ENCODE assay signal across 8 cellular contexts in the genomic region with DNA sequence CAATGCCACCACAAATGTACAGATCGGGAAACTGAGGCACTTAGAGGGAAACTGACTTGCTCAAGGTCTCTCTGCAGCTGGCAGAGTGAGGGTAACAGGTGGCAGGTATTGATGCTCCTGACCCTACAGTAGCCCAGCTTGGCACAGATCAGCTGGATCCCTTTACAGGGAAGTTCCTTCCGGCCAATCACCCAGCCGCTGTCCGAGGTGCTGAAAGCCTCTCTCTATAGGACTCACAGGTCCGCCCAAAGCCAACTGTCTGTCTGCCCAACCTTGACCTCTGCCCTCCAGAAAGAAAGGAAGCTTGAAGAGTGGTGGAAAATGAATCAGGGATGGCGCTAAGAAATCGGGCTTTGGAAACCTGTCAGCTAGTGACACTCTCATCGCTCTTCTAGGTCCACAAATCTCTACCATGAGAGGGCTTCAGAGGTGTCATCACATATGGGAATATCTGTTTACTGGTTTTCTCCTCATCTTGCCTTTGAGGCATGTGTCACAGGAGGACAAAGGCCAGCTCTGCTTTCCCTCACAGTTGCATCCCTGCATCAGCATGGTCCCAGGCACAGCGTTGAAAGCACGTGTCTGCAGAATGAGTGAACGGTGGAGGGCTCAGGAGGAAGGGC.
A peak's percentile ranks its signal among the peaks of the same experiment; 100 is the strongest.
DNase-seq lines count a peak whose midpoint lies in the region; ATAC-seq and TF ChIP-seq lines count a peak whose summit lies in the region.

No MANE protein-coding gene starts in this region.

- H3K18ac ChIP-seq in mesendoderm (ENCODE audit: low read length): no peak overlapping the region

- no peak overlapping the region for H4K5ac ChIP-seq in mesendoderm (ENCODE audit: low read length)

- H3K79me1 ChIP-seq in mesendoderm (ENCODE audit: low read length): no peaks in the 10 kb centered on the region

- H3K4me1 ChIP-seq in body of pancreas (no peaks in the 10 kb centered on the region), mesendoderm (ENCODE audit: control insufficient read depth, low read depth, low read length) (no peaks in the 10 kb centered on the region)

- no peak overlapping the region for H3K56ac ChIP-seq in mesendoderm (ENCODE audit: low read length)

- H3K9me3 ChIP-seq in body of pancreas: no peaks in the 10 kb centered on the region

- no peaks in the 10 kb centered on the region for H3K79me2 ChIP-seq in mesendoderm (ENCODE audit: control insufficient read depth, insufficient read depth, low read length)

- 43 to 49% methylated on average over 11 of the region's 11 CpGs for WGBS in body of pancreas, 2 donors
- no CpG with 5 or more reads among the region's 11 CpGs for WGBS in mesendoderm (ENCODE audit: extremely low coverage, insufficient coverage, low lambda C conversion rate)

- no peak overlapping the region for H2BK5ac ChIP-seq in mesendoderm (ENCODE audit: low read length)

- no peak for TF ChIP-seq CTCF in body of pancreas (IDR thresholded peaks at IDR 0.05)

- no peak for TF ChIP-seq POLR2A in body of pancreas (IDR thresholded peaks at IDR 0.05)

- DNase-seq in GM03348 (ENCODE audit: low spot score) (peak; percentile 52), MV-4-11 (lab: John Stamatoyannopoulos, UW) (peak; percentile 41), body of pancreas (peak; percentile 24 to 50 (median 33)), mesendoderm (peak; percentile 62), medulla oblongata (ENCODE audit: extremely low spot score) (no peak)
- DNase-seq in effector CD4-positive, alpha-beta T cell: no peak

- no peaks in the 10 kb centered on the region for H3K27me3 ChIP-seq in body of pancreas
- H3K27me3 ChIP-seq in mesendoderm (ENCODE audit: insufficient read depth, low read length, poor library complexity): no peaks in the 10 kb centered on the region

- no peak overlapping the region for H3K4me3 ChIP-seq in body of pancreas
- no peak overlapping the region for H3K4me3 ChIP-seq in mesendoderm (ENCODE audit: low read length)

- intact Hi-C loops in body of pancreas (cut with DNase I): no loop called here

- H3K27ac ChIP-seq in body of pancreas: no peak overlapping the region
- H3K27ac ChIP-seq in mesendoderm (ENCODE audit: low read depth, low read length): no peak overlapping the region

- no peak overlapping the region for H2BK15ac ChIP-seq in mesendoderm (replicated peaks; ENCODE audit: low read depth)

- no peak overlapping the region for H3K9ac ChIP-seq in mesendoderm (ENCODE audit: low read length)

- H3K4me2 ChIP-seq in mesendoderm (ENCODE audit: low read length): no peak overlapping the region

- H2AK5ac ChIP-seq in mesendoderm (ENCODE audit: low read length): no peak overlapping the region

- no peak overlapping the region for H2BK120ac ChIP-seq in mesendoderm (ENCODE audit: low read depth, low read length)

- no peak overlapping the region for H4K8ac ChIP-seq in mesendoderm (ENCODE audit: low read depth, low read length)

- ATAC-seq in body of pancreas (no peak), GM21515 (IDR thresholded peaks at IDR 0.05; ENCODE audit: unreplicated experiment) (no peak), HG03460 (IDR thresholded peaks at IDR 0.05; ENCODE audit: unreplicated experiment) (no peak)

- H3K36me3 ChIP-seq in body of pancreas (replicated peaks in 1 of 2; ENCODE audit: insufficient read depth in 1 of 2, low read depth in 2 of 2) (no peaks in the 10 kb centered on the region), mesendoderm (ENCODE audit: control insufficient read depth, insufficient read depth, low read length) (no peaks in the 10 kb centered on the region)

- no peak overlapping the region for H3K23ac ChIP-seq in mesendoderm (ENCODE audit: low read length)

- no peak overlapping the region for H3K4ac ChIP-seq in mesendoderm (ENCODE audit: low read depth, low read length)

Comparison
In these comparisons a context has a peak if more than half of its experiments do, and no peak if none do; other contexts are left out.
1. DNase-seq: peak in GM03348 (single experiment), MV-4-11 (single experiment), body of pancreas (4 of 4) and mesendoderm (single experiment); none in effector CD4-positive, alpha-beta T cell (single experiment) and medulla oblongata (single experiment).